20 cellular contexts compared by ENCODE assay signal in the genomic region with DNA sequence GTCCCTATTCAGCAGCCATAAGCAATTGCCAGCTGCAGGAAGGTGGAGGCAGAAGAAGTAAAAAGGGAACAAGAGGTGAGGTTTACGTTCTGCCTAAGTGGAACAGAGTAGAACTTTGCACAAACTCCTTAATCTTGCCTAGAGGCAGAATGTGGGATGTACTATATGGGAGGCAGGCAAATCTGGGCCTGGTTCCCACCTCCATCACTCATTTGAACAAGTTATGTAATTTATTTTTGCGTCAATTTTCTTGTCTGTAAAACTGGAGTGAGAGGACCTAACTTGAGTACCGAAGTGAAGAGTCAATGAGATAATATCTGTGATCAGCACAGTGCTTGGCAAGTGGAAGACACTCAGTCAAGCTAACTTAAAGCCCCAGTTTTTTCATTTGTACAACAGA.
"Had no signal": no experiment of that assay in that cellular context is flagged by ENCODE, and none has a peak within 500 bp of the region (broad histone marks: within the 10 kb centered on the region; RNA-seq: fewer than 3 reads in every experiment).

No MANE protein-coding gene starts in this region.

- H3K36me3 Mint-ChIP-seq: T-cell had no signal

- H3K4me3 Mint-ChIP-seq: activated T-cell treated with anti-CD3 and anti-CD28 coated beads, Interleukin-2, amount 50 U/mL, for 72 hours; stimulated activated naive B cell treated with anti-CD40 and anti-IgM and Interleukin-4, amounts not matched to agents 10 μg/mL and 1 μg/mL and 100 μg/mL, for 72 hours had no signal

- H3K4me1 ChIP-seq: parathyroid adenoma had no signal

- H3K9me3 ChIP-seq: ascending aorta, heart right ventricle, left ventricle myocardium inferior, mucosa of descending colon, neutrophil, sigmoid colon, spleen had no signal

- H3K27ac Mint-ChIP-seq: activated T-cell treated with anti-CD3 and anti-CD28 coated beads, Interleukin-2, amount 50 U/mL, for 72 hours; naive B cell; stimulated activated naive B cell treated with anti-CD40 and anti-IgM and Interleukin-4, amounts not matched to agents 10 μg/mL and 1 μg/mL and 100 μg/mL, for 72 hours; T-cell had no signal

- H3K27ac ChIP-seq: ascending aorta, heart right ventricle, left ventricle myocardium inferior, neutrophil, parathyroid adenoma, spleen, WERI-Rb-1 had no signal

- H3K9ac ChIP-seq: parathyroid adenoma had no signal

- H3K79me2 ChIP-seq: parathyroid adenoma had no signal

- H3K36me3 ChIP-seq: ascending aorta, left ventricle myocardium inferior, neutrophil, sigmoid colon, spleen, WERI-Rb-1 had no signal

- H3K9me3 Mint-ChIP-seq: activated T-cell treated with anti-CD3 and anti-CD28 coated beads, Interleukin-2, amount 50 U/mL, for 72 hours; T-cell had no signal

- DNase-seq: activated CD4-positive, alpha-beta T cell treated with anti-CD3 and anti-CD28 coated beads for 1 hour; activated CD4-positive, alpha-beta T cell treated with anti-CD3 and anti-CD28 coated beads, Interleukin-2, amount 50 U/mL, for 4 hours; activated effector memory CD4-positive, alpha-beta T cell treated with anti-CD3 and anti-CD28 coated beads, Interleukin-2, amount 50 U/mL, for 16 hours; activated naive CD4-positive, alpha-beta T cell treated with anti-CD3 and anti-CD28 coated beads, Interleukin-2, amount 50 U/mL, for 16 hours; activated T-cell treated with anti-CD3 and anti-CD28 coated beads, Interleukin-2, amount 50 U/mL, for 72 hours; effector memory CD4-positive, alpha-beta T cell; heart right ventricle; kidney glomerular epithelial cell; left ventricle myocardium inferior; mucosa of descending colon; naive B cell; sigmoid colon; spleen; stimulated activated naive B cell treated with anti-CD40 and anti-IgM and Interleukin-4, amounts not matched to agents 10 μg/mL and 1 μg/mL and 100 μg/mL, for 72 hours; T-cell; T-helper 9 cell; WERI-Rb-1 had no signal

- H3K4me3 ChIP-seq: ascending aorta, heart right ventricle, left ventricle myocardium inferior, mucosa of descending colon, sigmoid colon, spleen had no signal

- ATAC-seq: activated T-cell treated with anti-CD3 and anti-CD28 coated beads, Interleukin-2, amount 50 U/mL, for 72 hours; heart right ventricle; mucosa of descending colon; stimulated activated naive B cell treated with anti-CD40 and anti-IgM and Interleukin-4, amounts not matched to agents 10 μg/mL and 1 μg/mL and 100 μg/mL, for 72 hours; T-cell had no signal

- H3K27me3 ChIP-seq: ascending aorta had no signal

- H2AFZ ChIP-seq: parathyroid adenoma had no signal
